42 cellular contexts compared by ENCODE assay signal in genomic region chr20:64095455-64095854, GRCh38. TPM values are rescaled to one million over a fixed set of nuclear protein-coding genes. Genes with fewer than 3 reads are reported as not detected.
"Had no signal": no experiment of that assay in that cellular context is flagged by ENCODE, and none has a peak within 500 bp of the region (broad histone marks: within the 10 kb centered on the region; RNA-seq: fewer than 3 reads in every experiment).

No MANE protein-coding gene starts in this region.

- H3K4me3 Mint-ChIP-seq: activated CD4-positive, alpha-beta memory T cell treated with anti-CD3 and anti-CD28 coated beads, Interleukin-2, amount 10 ng/mL, durations not matched to agents 7 days and 5 days; activated CD4-positive, alpha-beta T cell treated with anti-CD3 and anti-CD28 coated beads for 36 hours; activated CD4-positive, alpha-beta T cell treated with anti-CD3 and anti-CD28 coated beads, Interleukin-2, amount 10 ng/mL, durations not matched to agents 24 days and 14 days; activated CD8-positive, alpha-beta memory T cell treated with anti-CD3 and anti-CD28 coated beads, Interleukin-2, amount 10 ng/mL, durations not matched to agents 7 days and 5 days; activated naive CD4-positive, alpha-beta T cell treated with anti-CD3 and anti-CD28 coated beads for 36 hours; activated naive CD4-positive, alpha-beta T cell treated with anti-CD3 and anti-CD28 coated beads, Interleukin-2, amount 50 U/mL, for 24 hours; activated naive CD8-positive, alpha-beta T cell treated with anti-CD3 and anti-CD28 coated beads for 36 hours; activated naive CD8-positive, alpha-beta T cell treated with anti-CD3 and anti-CD28 coated beads, Interleukin-2, amount 50 U/mL, for 24 hours; activated T-helper 1 cell treated with anti-CD3 and anti-CD28 coated beads, Interleukin-12 subunit alpha, Interleukin-12 subunit beta, Interleukin-2, Interleukin-4 antibody, amounts not matched to agents 30 ng/mL and 10 ng/mL and 1 ng/mL, durations not matched to agents 14 hours and 24 hours and 36 hours; T-cell; T-helper 1 cell treated with Interleukin-12 subunit alpha and Interleukin-12 subunit beta and Interleukin-4 antibody, amounts not matched to agents 30 μg/mL and 1 μg/mL, for 36 hours; T-helper 2 cell treated with Interferon-gamma antibody and Interleukin-4, amounts not matched to agents 5 μg/mL and 100 μg/mL, for 36 hours had no signal

- H3K27ac ChIP-seq: adrenal gland, body of pancreas, epithelial cell of prostate, esophagus squamous epithelium, gastroesophageal sphincter, heart right ventricle had no signal

- H3K27me3 Mint-ChIP-seq: activated CD4-positive, alpha-beta memory T cell treated with anti-CD3 and anti-CD28 coated beads, Interleukin-2, amount 10 ng/mL, durations not matched to agents 7 days and 5 days; activated CD4-positive, alpha-beta T cell treated with anti-CD3 and anti-CD28 coated beads for 36 hours; activated CD4-positive, alpha-beta T cell treated with anti-CD3 and anti-CD28 coated beads, Interleukin-2, amount 10 ng/mL, durations not matched to agents 24 days and 14 days; activated CD8-positive, alpha-beta memory T cell treated with anti-CD3 and anti-CD28 coated beads, Interleukin-2, amount 10 ng/mL, durations not matched to agents 7 days and 5 days; activated naive CD4-positive, alpha-beta T cell treated with anti-CD3 and anti-CD28 coated beads, Interleukin-2, amount 50 U/mL, for 24 hours; activated naive CD8-positive, alpha-beta T cell treated with anti-CD3 and anti-CD28 coated beads for 36 hours; activated naive CD8-positive, alpha-beta T cell treated with anti-CD3 and anti-CD28 coated beads, Interleukin-2, amount 50 U/mL, for 24 hours; T-cell had no signal

- FAIRE-seq: colon, endometrium, endothelial cell of umbilical vein had no signal

- H3K4me3 ChIP-seq: adrenal gland, body of pancreas, esophagus squamous epithelium, gastroesophageal sphincter, heart right ventricle had no signal

- H3K9me3 ChIP-seq: adrenal gland, body of pancreas, esophagus squamous epithelium, gastroesophageal sphincter, heart right ventricle had no signal

- H3K36me3 ChIP-seq: adrenal gland, esophagus squamous epithelium, gastroesophageal sphincter had no signal

- H3K36me3 Mint-ChIP-seq: activated CD8-positive, alpha-beta memory T cell treated with anti-CD3 and anti-CD28 coated beads, Interleukin-2, amount 10 ng/mL, durations not matched to agents 7 days and 5 days; activated naive CD4-positive, alpha-beta T cell treated with anti-CD3 and anti-CD28 coated beads, Interleukin-2, amount 50 U/mL, for 24 hours had no signal

- H3K27ac Mint-ChIP-seq: activated CD4-positive, alpha-beta memory T cell treated with anti-CD3 and anti-CD28 coated beads, Interleukin-2, amount 10 ng/mL, durations not matched to agents 7 days and 5 days; activated CD4-positive, alpha-beta T cell treated with anti-CD3 and anti-CD28 coated beads for 36 hours; activated CD4-positive, alpha-beta T cell treated with anti-CD3 and anti-CD28 coated beads, Interleukin-2, amount 10 ng/mL, durations not matched to agents 24 days and 14 days; activated CD8-positive, alpha-beta memory T cell treated with anti-CD3 and anti-CD28 coated beads, Interleukin-2, amount 10 ng/mL, durations not matched to agents 7 days and 5 days; activated naive CD4-positive, alpha-beta T cell treated with anti-CD3 and anti-CD28 coated beads for 36 hours; activated naive CD4-positive, alpha-beta T cell treated with anti-CD3 and anti-CD28 coated beads, Interleukin-2, amount 50 U/mL, for 24 hours; activated naive CD8-positive, alpha-beta T cell treated with anti-CD3 and anti-CD28 coated beads for 36 hours; activated naive CD8-positive, alpha-beta T cell treated with anti-CD3 and anti-CD28 coated beads, Interleukin-2, amount 50 U/mL, for 24 hours; activated T-helper 1 cell treated with anti-CD3 and anti-CD28 coated beads, Interleukin-12 subunit alpha, Interleukin-12 subunit beta, Interleukin-2, Interleukin-4 antibody, amounts not matched to agents 30 ng/mL and 10 ng/mL and 1 ng/mL, durations not matched to agents 14 hours and 24 hours and 36 hours; activated T-helper 2 cell treated with anti-CD3 and anti-CD28 coated beads, Interferon-gamma antibody, Interleukin-2, Interleukin-4, amounts not matched to agents 10 μg/mL and 5 μg/mL and 100 μg/mL, durations not matched to agents 14 hours and 24 hours and 36 hours; T-cell; T-helper 1 cell treated with Interleukin-12 subunit alpha and Interleukin-12 subunit beta and Interleukin-4 antibody, amounts not matched to agents 30 μg/mL and 1 μg/mL, for 36 hours; T-helper 2 cell treated with Interferon-gamma antibody and Interleukin-4, amounts not matched to agents 5 μg/mL and 100 μg/mL, for 36 hours had no signal

- H3K27me3 ChIP-seq: adrenal gland, body of pancreas had no signal

- ATAC-seq: activated CD8-positive, alpha-beta memory T cell treated with anti-CD3 and anti-CD28 coated beads, Interleukin-2, amount 10 ng/mL, durations not matched to agents 7 days and 5 days; activated naive CD8-positive, alpha-beta T cell treated with anti-CD3 and anti-CD28 coated beads, Interleukin-2, amount 50 U/mL, for 24 hours; body of pancreas; gastroesophageal sphincter; heart right ventricle; T-cell had no signal

- H3K9me3 Mint-ChIP-seq: activated naive CD4-positive, alpha-beta T cell treated with anti-CD3 and anti-CD28 coated beads, Interleukin-2, amount 50 U/mL, for 24 hours; activated naive CD8-positive, alpha-beta T cell treated with anti-CD3 and anti-CD28 coated beads for 36 hours had no signal

- H3K4me1 ChIP-seq: adrenal gland, body of pancreas, gastroesophageal sphincter, heart right ventricle had no signal

- DNase-seq: activated CD4-positive, alpha-beta memory T cell treated with anti-CD3 and anti-CD28 coated beads, Interleukin-2, amount 10 ng/mL, durations not matched to agents 7 days and 5 days; activated CD4-positive, alpha-beta T cell treated with anti-CD3 and anti-CD28 coated beads, Interleukin-2, amount 10 ng/mL, durations not matched to agents 24 days and 14 days; activated CD4-positive, CD25-positive, alpha-beta regulatory T cell; activated CD4-positive, CD25-positive, alpha-beta regulatory T cell treated with anti-CD3 and anti-CD28 coated beads, Interleukin-2, amount 50 U/mL, for 72 hours; activated CD8-positive, alpha-beta memory T cell treated with anti-CD3 and anti-CD28 coated beads, Interleukin-2, amount 10 ng/mL, durations not matched to agents 7 days and 5 days; activated CD8-positive, alpha-beta memory T cell treated with anti-CD3 and anti-CD28 coated beads, Interleukin-2, amount 50 U/mL, for 4 hours; activated effector memory CD4-positive, alpha-beta T cell treated with anti-CD3 and anti-CD28 coated beads, Interleukin-2, amount 50 U/mL, for 16 hours; activated naive CD4-positive, alpha-beta T cell treated with anti-CD3 and anti-CD28 coated beads for 36 hours; activated naive CD8-positive, alpha-beta T cell treated with anti-CD3 and anti-CD28 coated beads for 36 hours; activated naive CD8-positive, alpha-beta T cell treated with anti-CD3 and anti-CD28 coated beads, Interleukin-2, amount 50 U/mL, for 24 hours; activated T-cell treated with anti-CD3 and anti-CD28 coated beads, Interleukin-2, amount 50 U/mL, for 1 hour; activated T-cell treated with anti-CD3 and anti-CD28 coated beads, Interleukin-2, amount 50 U/mL, for 48 hours; adrenal gland; amygdala; aorta; body of pancreas; caudate nucleus; cortex of kidney; effector CD8-positive, alpha-beta T cell; esophagus squamous epithelium; foreskin melanocyte; heart right ventricle; T-cell; T1000 had no signal

- H3K4me1 Mint-ChIP-seq: activated CD4-positive, alpha-beta T cell treated with anti-CD3 and anti-CD28 coated beads, Interleukin-2, amount 10 ng/mL, durations not matched to agents 24 days and 14 days had no signal

RNA-seq across cellular contexts. Expression of gene LKAAEAR1, which starts 11.3 kb away (rescaled TPM):
- total RNA-seq: activated CD8-positive, alpha-beta memory T cell treated with anti-CD3 and anti-CD28 coated beads, Interleukin-2, amount 10 ng/mL, durations not matched to agents 7 days and 5 days; aorta; endothelial cell of umbilical vein; esophagus squamous epithelium; fibroblast of lung; fibroblast of villous mesenchyme; heart right ventricle had no signal
- polyA plus RNA-seq: aorta, fibroblast of lung had no signal

RNA-seq across cellular contexts. Expression of gene NPBWR2, which starts 11.9 kb away (rescaled TPM):
- total RNA-seq: activated CD4-positive, alpha-beta memory T cell treated with anti-CD3 and anti-CD28 coated beads, Interleukin-2, amount 10 ng/mL, durations not matched to agents 7 days and 5 days; activated CD4-positive, alpha-beta T cell treated with anti-CD3 and anti-CD28 coated beads for 36 hours; activated CD4-positive, alpha-beta T cell treated with anti-CD3 and anti-CD28 coated beads, Interleukin-2, amount 10 ng/mL, durations not matched to agents 24 days and 14 days; activated CD8-positive, alpha-beta memory T cell treated with anti-CD3 and anti-CD28 coated beads for 36 hours; activated CD8-positive, alpha-beta memory T cell treated with anti-CD3 and anti-CD28 coated beads, Interleukin-2, amount 10 ng/mL, durations not matched to agents 7 days and 5 days; activated naive CD4-positive, alpha-beta T cell treated with anti-CD3 and anti-CD28 coated beads for 36 hours; activated naive CD8-positive, alpha-beta T cell treated with anti-CD3 and anti-CD28 coated beads for 36 hours; activated T-helper 1 cell treated with anti-CD3 and anti-CD28 coated beads, Interleukin-12 subunit alpha, Interleukin-12 subunit beta, Interleukin-2, Interleukin-4 antibody, amounts not matched to agents 30 ng/mL and 10 ng/mL and 1 ng/mL, durations not matched to agents 14 hours and 24 hours and 36 hours; activated T-helper 2 cell treated with anti-CD3 and anti-CD28 coated beads, Interferon-gamma antibody, Interleukin-2, Interleukin-4, amounts not matched to agents 10 μg/mL and 5 μg/mL and 100 μg/mL, durations not matched to agents 14 hours and 24 hours and 36 hours; aorta; body of pancreas; chondrocyte; dermis microvascular lymphatic vessel endothelial cell; endothelial cell of umbilical vein; esophagus squamous epithelium; fibroblast of lung; fibroblast of villous mesenchyme; gastroesophageal sphincter; glomerular endothelial cell; heart right ventricle; T-cell had no signal
- polyA plus RNA-seq: aorta, endothelial cell of umbilical vein, esophagus, fibroblast of lung, heart right ventricle had no signal
